20 cellular contexts compared by ENCODE assay signal in genomic region chr4:124803026-124803425, GRCh38.
DNase-seq lines count a peak whose midpoint lies in the region; ATAC-seq, FAIRE-seq and TF ChIP-seq lines count a peak whose summit lies in the region.
"Had no signal": no experiment of that assay in that cellular context is flagged by ENCODE, and none has a peak within 500 bp of the region (broad histone marks: within the 10 kb centered on the region; RNA-seq: fewer than 3 reads in every experiment).

No MANE protein-coding gene starts in this region.

- no peak overlapping the region; the same call in 1 of the 2 replicates for H3K27ac ChIP-seq in OCI-LY3 (ENCODE audit: low read length)
- no peak overlapping the region for H3K27ac ChIP-seq in H1 (ENCODE audit: low read depth, low read length)
- no peak overlapping the region for H3K27ac ChIP-seq in keratinocyte (ENCODE audit: control insufficient read depth, insufficient read depth, low read length)
- H3K27ac ChIP-seq: BLaER1 had no signal

- ATAC-seq in GM21360 (IDR thresholded peaks at IDR 0.05; ENCODE audit: unreplicated experiment), result no peak
- ATAC-seq: GM23338, HCT116, K562 had no signal

- peaks cover 44% of the 10 kb centered on the region for H3K4me1 ChIP-seq in OCI-LY3 (ENCODE audit: low read length)
- no peaks in the 10 kb centered on the region; a peak in 3 of 7 replicates for H3K4me1 ChIP-seq in H1 (replicated peaks in 1 of 4; ENCODE audit: control insufficient read depth in 3 of 4, insufficient read depth in 4 of 4, low read length in 3 of 4)
- peaks cover 23% of the 10 kb centered on the region for H3K4me1 ChIP-seq in keratinocyte (ENCODE audit: control insufficient read depth, extremely low read depth, insufficient read depth, low read length)
- H3K4me1 ChIP-seq: BLaER1 had no signal

- no peak for FAIRE-seq in H1 (lab: Jason Lieb, UNC)
- peak; percentile 73 for FAIRE-seq in keratinocyte (lab: Jason Lieb, UNC)
- FAIRE-seq: A204.1, GM12878, GM19239, HTR-8/SVneo, K562 had no signal

- no peak for TF ChIP-seq POLR2A in H1 (IDR thresholded peaks at IDR 0.05; ENCODE audit: control extremely low read depth in 1 of 2, low read depth in 2 of 2, low read length in 2 of 2)

- no peak overlapping the region for H2AFZ ChIP-seq in OCI-LY3 (ENCODE audit: low read depth, low read length)
- 0 out of 2 replicates have a peak overlapping the region, but pooled peaks have one; percentile 15 for H2AFZ ChIP-seq in H1 (ENCODE audit: low read length)
- peak overlapping the region; percentile 83 for H2AFZ ChIP-seq in keratinocyte (ENCODE audit: control insufficient read depth, low read length)
- H2AFZ ChIP-seq: GM23338 had no signal

- H3K9ac ChIP-seq in OCI-LY3 (ENCODE audit: low read length) (no peak overlapping the region; the same call in 1 of the 2 replicates), H1 (replicated peaks in 1 of 4; ENCODE audit: extremely low read depth in 1 of 4, low read depth in 3 of 4, low read length in 3 of 4) (no peak overlapping the region), keratinocyte (ENCODE audit: control insufficient read depth, extremely low read depth, insufficient read depth, low read length) (no peak overlapping the region)
- H3K9ac ChIP-seq: BLaER1 had no signal

- no peak overlapping the region for H2BK120ac ChIP-seq in H1 (replicated peaks; ENCODE audit: low read depth, low read length)

- H3K4ac ChIP-seq in H1 (replicated peaks; ENCODE audit: insufficient read length, low read depth, low read length), result no peak overlapping the region

- H3K79me1 ChIP-seq in H1 (ENCODE audit: low read depth, low read length), result no peaks in the 10 kb centered on the region

- H2AK5ac ChIP-seq in H1 (ENCODE audit: low read depth, low read length), result no peak overlapping the region

- no peaks in the 10 kb centered on the region for H3K79me2 ChIP-seq in OCI-LY3 (ENCODE audit: low read length)
- H3K79me2 ChIP-seq in H1 (ENCODE audit: control insufficient read depth in 1 of 2, insufficient read depth in 2 of 2, low read length in 2 of 2), result no peaks in the 10 kb centered on the region
- no peaks in the 10 kb centered on the region for H3K79me2 ChIP-seq in keratinocyte (ENCODE audit: control insufficient read depth, insufficient read depth, low read length)

- H3K9me1 ChIP-seq in keratinocyte (ENCODE audit: control insufficient read depth, extremely low read depth, insufficient read depth, low read length), result no peaks in the 10 kb centered on the region

- H4K20me1 ChIP-seq in OCI-LY3 (ENCODE audit: insufficient read depth, low read length), result no peaks in the 10 kb centered on the region
- H4K20me1 ChIP-seq in H1 (replicated peaks in 1 of 2; ENCODE audit: control insufficient read depth in 1 of 2, insufficient read depth in 2 of 2, low read length in 2 of 2), result no peaks in the 10 kb centered on the region
- no peaks in the 10 kb centered on the region for H4K20me1 ChIP-seq in keratinocyte (ENCODE audit: control insufficient read depth, extremely low read depth, insufficient read depth, low read length)
- H4K20me1 ChIP-seq: BLaER1 had no signal

- H3K36me3 ChIP-seq in OCI-LY3 (replicated peaks; ENCODE audit: low read depth, low read length), result peaks cover 16% of the 10 kb centered on the region
- H3K36me3 ChIP-seq in H1 (ENCODE audit: control insufficient read depth in 2 of 4, insufficient read depth in 4 of 4, low read length in 3 of 4), result peaks cover 0 to 3% (median 0%) of the 10 kb centered on the region in 4 experiments; a peak in 1 of 8 replicates
- no peaks in the 10 kb centered on the region for H3K36me3 ChIP-seq in keratinocyte (ENCODE audit: control insufficient read depth in 2 of 2, extremely low read depth in 1 of 2, insufficient read depth in 2 of 2, low read length in 2 of 2)
- H3K36me3 ChIP-seq: BLaER1 had no signal

- H3K27me3 ChIP-seq in OCI-LY3 (ENCODE audit: low read depth, low read length) (no peaks in the 10 kb centered on the region), H1 (replicated peaks in 1 of 4; ENCODE audit: control insufficient read depth in 3 of 4, extremely low read depth in 1 of 4, insufficient read depth in 3 of 4, low read length in 3 of 4) (no peaks in the 10 kb centered on the region), keratinocyte (ENCODE audit: control insufficient read depth, extremely low read depth, insufficient read depth, low read length) (no peaks in the 10 kb centered on the region)
- H3K27me3 ChIP-seq: BLaER1 had no signal

- no peak overlapping the region for H4K5ac ChIP-seq in H1 (ENCODE audit: insufficient read length, low read depth, low read length)

- 86% methylated on average over 1 of the region's 1 CpG; no CpG with 5 or more reads in 1 of the 2 experiments for WGBS in H1 (ENCODE audit: extremely low coverage in 1 of 2, insufficient coverage in 1 of 2, insufficient read length in 1 of 2, insufficient replicate concordance in 2 of 2, low coverage in 1 of 2, low lambda C conversion rate in 2 of 2, missing lambda C conversion rate in 1 of 2), 2 experiments

- no peak overlapping the region for H4K91ac ChIP-seq in H1 (replicated peaks; ENCODE audit: insufficient read length, low read length)

- H2BK15ac ChIP-seq in H1 (ENCODE audit: low read length), result no peak overlapping the region

- no peak overlapping the region for H2BK5ac ChIP-seq in H1 (ENCODE audit: low read depth, low read length)

- H3K23ac ChIP-seq in H1 (ENCODE audit: insufficient read length), result no peak overlapping the region

- no peak overlapping the region for H2BK20ac ChIP-seq in H1 (ENCODE audit: low read length)

- TF ChIP-seq CTCF in OCI-LY3 (IDR thresholded peaks at IDR 0.05; ENCODE audit: low read depth, low read length) (no peak), H1 (IDR thresholded peaks at IDR 0.05; ENCODE audit: control extremely low read depth in 1 of 3, insufficient read depth in 1 of 3, low read depth in 1 of 3, low read length in 3 of 3) (no peak), keratinocyte (optimal IDR thresholded peaks at IDR 0.05 in 1 of 3, IDR thresholded peaks at IDR 0.05 in 1 of 3, conservative IDR thresholded peaks at IDR 0.05 in 1 of 3; ENCODE audit: extremely low read depth in 1 of 3, insufficient read depth in 2 of 3, low read length in 3 of 3) (no peak)

- no peak overlapping the region for H3K56ac ChIP-seq in H1 (replicated peaks; ENCODE audit: insufficient read length, low read depth, low read length)

- POLR2A ChIA-PET in H1 (lab: Charles Lee; ENCODE audit: partially characterized antibody), result no interaction called here

- H3K14ac ChIP-seq in H1 (ENCODE audit: insufficient read length), result no peak overlapping the region

- H3K4me3 ChIP-seq in OCI-LY3 (ENCODE audit: low read length), result no peak overlapping the region
- no peak overlapping the region for H3K4me3 ChIP-seq in H1 (ENCODE audit: extremely low read depth in 1 of 4, insufficient read depth in 2 of 4, low read depth in 3 of 4, low read length in 4 of 4)
- H3K4me3 ChIP-seq in keratinocyte (ENCODE audit: control insufficient read depth in 2 of 3, extremely low read depth in 1 of 3, insufficient read depth in 2 of 3, low read depth in 1 of 3, low read length in 3 of 3), result no peak overlapping the region
- H3K4me3 ChIP-seq: BLaER1, GM12878, GM23338, K562 had no signal

- dilution Hi-C loops in keratinocyte (cut with MboI; ENCODE audit: extremely low pct_ligation_motif_present, low sequenced_read_pairs), result no loop called here

- no peaks in the 10 kb centered on the region for H3K23me2 ChIP-seq in H1 (ENCODE audit: low read depth, low read length)

- TF ChIP-seq RAD21 in H1 (IDR thresholded peaks at IDR 0.05 in 1 of 2, conservative IDR thresholded peaks at IDR 0.05 in 1 of 2; ENCODE audit: low read depth in 2 of 2, low read length in 2 of 2), result no peak

- H4K8ac ChIP-seq in H1 (ENCODE audit: extremely low read depth, insufficient read depth, low read length), result no peak overlapping the region

- CTCF ChIA-PET in H1 (lab: Charles Lee; ENCODE audit: partially characterized antibody), result no interaction called here

- H3K9me3 ChIP-seq in OCI-LY3 (ENCODE audit: insufficient read depth, low read length) (peaks cover 15% of the 10 kb centered on the region; the same call in 1 of the 2 replicates), H1 (ENCODE audit: insufficient read depth in 2 of 2, low read depth in 1 of 2, low read length in 1 of 2) (peaks cover 0 to 2% of the 10 kb centered on the region in 2 experiments; a peak in 1 of 4 replicates), keratinocyte (ENCODE audit: control insufficient read depth, low read depth, low read length) (no peaks in the 10 kb centered on the region)
- H3K9me3 ChIP-seq: BLaER1 had no signal

- H3K4me2 ChIP-seq in OCI-LY3 (ENCODE audit: low read length) (peak overlapping the region; percentile 38), H1 (ENCODE audit: insufficient read depth in 1 of 2, low read depth in 2 of 2, low read length in 2 of 2) (no peak overlapping the region), keratinocyte (ENCODE audit: control insufficient read depth, extremely low read depth, insufficient read depth, low read depth, low read length) (no peak overlapping the region)
- H3K4me2 ChIP-seq: BLaER1, GM23338 had no signal

- H3K18ac ChIP-seq in H1 (ENCODE audit: extremely low read depth, low read length), result no peak overlapping the region

- DNase-seq in H1 (ENCODE audit: low read depth in 1 of 2, low spot score in 2 of 2) (no peak), keratinocyte (ENCODE audit: low read depth, low spot score) (no peak), SW480 (ENCODE audit: low spot score) (no peak), Ammon's horn (ENCODE audit: low spot score) (no peak)
- DNase-seq: AML-193; CD4-positive, alpha-beta memory T cell; DMS 273 treated with DMSO at 0.1 percent for 48 hours; DND-41; H7; HFFc6 had no signal

- TF ChIP-seq EP300 in H1 (IDR thresholded peaks at IDR 0.05; ENCODE audit: borderline replicate concordance in 1 of 2, low read depth in 2 of 2, low read length in 2 of 2), result no peak

- H2BK12ac ChIP-seq in H1 (ENCODE audit: low read depth, low read length), result no peak overlapping the region

TF ChIP-seq in H1, 55 proteins besides CTCF, POLR2A, EP300 and RAD21:
- TF ChIP-seq GTF2F1 (IDR thresholded peaks at IDR 0.05; ENCODE audit: borderline replicate concordance, low read depth, low read length) (no peak), CBX8 (IDR thresholded peaks at IDR 0.05; ENCODE audit: borderline replicate concordance, low read depth, low read length) (no peak), GABPA (IDR thresholded peaks at IDR 0.05; ENCODE audit: borderline replicate concordance, insufficient read depth, low read length) (no peak), NANOG (IDR thresholded peaks at IDR 0.05; ENCODE audit: insufficient read depth, low read depth, low read length, poor library complexity, severe bottlenecking) (no peak), USF2 (IDR thresholded peaks at IDR 0.05; ENCODE audit: low read length) (no peak)
